In genomic region chr17:3983945-3984484, GRCh38 we compare ENCODE assay signal across 10 cellular contexts. TPM values are rescaled to one million over a fixed set of nuclear protein-coding genes. Genes with fewer than 3 reads are reported as not detected.
DNase-seq lines count a peak whose midpoint lies in the region; ATAC-seq and TF ChIP-seq lines count a peak whose summit lies in the region.
"Had no signal": no experiment of that assay in that cellular context is flagged by ENCODE, and none has a peak within 500 bp of the region (broad histone marks: within the 10 kb centered on the region; RNA-seq: fewer than 3 reads in every experiment).

No MANE protein-coding gene starts in this region.

- CTCF ChIA-PET in IMR-90 (lab: Yijun Ruan, JAX) = no interaction called here

- no peak overlapping the region for H2BK15ac ChIP-seq in IMR-90 (ENCODE audit: low read depth, low read length)

- dilution Hi-C loops in IMR-90 (cut with HindIII; ENCODE audit: low sequenced_read_pairs, unreplicated experiment) = no loop called here

- H3K14ac ChIP-seq in IMR-90 (replicated peaks; ENCODE audit: low read depth, low read length) = 0 out of 2 replicates have a peak overlapping the region, but pooled peaks have one; percentile 0

- H3K9me1 ChIP-seq in IMR-90 (ENCODE audit: insufficient read depth, low read length) = no peaks in the 10 kb centered on the region

- H2BK5ac ChIP-seq in IMR-90 (ENCODE audit: low read depth, low read length, poor library complexity, severe bottlenecking) = no peak overlapping the region

- H3K4ac ChIP-seq in IMR-90 (ENCODE audit: low read depth, low read length) = peak overlapping the region; percentile 34; the same call in 1 of the 2 replicates

- peak overlapping the region in 1 of 2 experiments; percentile 76; a peak in 1 of 4 replicates for H4K8ac ChIP-seq in IMR-90 (ENCODE audit: low read depth in 2 of 2, low read length in 2 of 2)

- no peak overlapping the region for H3K4me3 Mint-ChIP-seq in naive thymus-derived CD8-positive, alpha-beta T cell

- TF ChIP-seq CTCF in AG10803 (conservative IDR thresholded peaks at IDR 0.05; ENCODE audit: low read length) = no peak
- no peak for TF ChIP-seq CTCF in IMR-90 (conservative IDR thresholded peaks at IDR 0.05; ENCODE audit: low read depth, low read length)
- no peak for TF ChIP-seq CTCF in body of pancreas (IDR thresholded peaks at IDR 0.05)

- H3K27me3 ChIP-seq in IMR-90 (ENCODE audit: control insufficient read depth, insufficient read depth, low read length) = peaks cover 5% of the 10 kb centered on the region; the same call in 1 of the 2 replicates
- no peaks in the 10 kb centered on the region for H3K27me3 ChIP-seq in body of pancreas

- TF ChIP-seq POLR2A in IMR-90 (IDR thresholded peaks at IDR 0.05; ENCODE audit: low read depth, low read length) (no peak), body of pancreas (IDR thresholded peaks at IDR 0.05) (no peak)

- H2AK9ac ChIP-seq in IMR-90 (replicated peaks; ENCODE audit: low read depth, low read length, poor library complexity) = no peak overlapping the region

- H2BK120ac ChIP-seq in IMR-90 (ENCODE audit: low read depth, low read length) = peak overlapping the region; percentile 45; the same call in 1 of the 2 replicates

- H4K91ac ChIP-seq in IMR-90 (ENCODE audit: insufficient read depth, low read depth, low read length) = no peak overlapping the region

- peak; percentile 33 for DNase-seq in AG10803 (ENCODE audit: low read depth)
- DNase-seq in IMR-90 = peak; percentile 55
- DNase-seq in body of pancreas = no peak
- peak in 1 of 2 donors; percentile 32 for DNase-seq in left colon
- DNase-seq in naive thymus-derived CD8-positive, alpha-beta T cell = no peak
- no peak for DNase-seq in COLO829 (ENCODE audit: low spot score)
- DNase-seq in SIG-M5 treated with dmso at 0.1 percent for 504 hours (lab: John Stamatoyannopoulos, UW; ENCODE audit: unreplicated experiment) = no peak
- DNase-seq: NCI-H187 treated with DMSO at 0.1 percent for 48 hours, SHP77 treated with DMSO at 0.1 percent for 48 hours had no signal

- no peaks in the 10 kb centered on the region for H3K79me1 ChIP-seq in IMR-90 (ENCODE audit: low read depth in 1 of 2, low read length in 2 of 2)

- in situ Hi-C loops in IMR-90 (cut with MboI; ENCODE audit: low sequenced_read_pairs) = no loop called here

- BruUV-seq in IMR-90 (replicated peaks; lab: Mats Ljungman, UMichigan) = no TSS peak

- H3K27ac Mint-ChIP-seq in naive thymus-derived CD8-positive, alpha-beta T cell = no peak overlapping the region

- no CpG with 5 or more reads among the region's 11 CpGs for WGBS in IMR-90 (ENCODE audit: extremely low coverage in 2 of 2, insufficient read length in 1 of 2), 2 experiments
- 78 to 92% methylated on average over 9 to 11 of the region's 11 CpGs for WGBS in body of pancreas, 2 donors

- H3K4me3 ChIP-seq in AG10803 (ENCODE audit: low read length) (no peak overlapping the region), IMR-90 (ENCODE audit: insufficient read depth, low read depth, low read length) (no peak overlapping the region), body of pancreas (no peak overlapping the region)

- H3K4me1 ChIP-seq in IMR-90 (ENCODE audit: control insufficient read depth, insufficient read depth, low read length) (peaks cover 5% of the 10 kb centered on the region; the same call in 1 of the 2 replicates), body of pancreas (peaks cover 21% of the 10 kb centered on the region)

- no peak overlapping the region for H3K9ac ChIP-seq in IMR-90 (ENCODE audit: low read depth, low read length)

- no peak overlapping the region for H3K18ac ChIP-seq in IMR-90 (ENCODE audit: low read depth, low read length)

- no peak overlapping the region for H3K23ac ChIP-seq in IMR-90 (ENCODE audit: low read depth, low read length)

- H3K27ac ChIP-seq in IMR-90 (ENCODE audit: insufficient read depth, low read length) (no peak overlapping the region), body of pancreas (no peak overlapping the region)

- H3K9me3 ChIP-seq in IMR-90 (ENCODE audit: control insufficient read depth, insufficient read depth, low read length) (peaks cover 4% of the 10 kb centered on the region; the same call in 1 of the 2 replicates), body of pancreas (no peaks in the 10 kb centered on the region)

- no peak overlapping the region for H2AK5ac ChIP-seq in IMR-90 (ENCODE audit: low read depth, low read length)

- POLR2A ChIA-PET in IMR-90 (lab: Charles Lee; ENCODE audit: unreplicated experiment) = interaction anchor here (0.6 kb wide), 1 partner anchor 246 kb away, joined by 15 read pairs; no protein-coding TSS in a partner anchor
- POLR2A ChIA-PET in naive thymus-derived CD8-positive, alpha-beta T cell (lab: Charles Lee) = no interaction called here

- no peaks in the 10 kb centered on the region for H3K36me3 Mint-ChIP-seq in naive thymus-derived CD8-positive, alpha-beta T cell

- no peak overlapping the region for H3K56ac ChIP-seq in IMR-90 (ENCODE audit: extremely low read depth, insufficient read depth, low read length)

- peak overlapping the region; percentile 83 for H2AFZ ChIP-seq in IMR-90 (replicated peaks; ENCODE audit: low read length, poor library complexity)

- intact Hi-C loops in IMR-90 (cut with micrococcal nuclease) = no loop called here
- intact Hi-C loops in body of pancreas (cut with DNase I) = no loop called here
- intact Hi-C loops in left colon (cut with DNase I, micrococcal nuclease) = no loop called here

- H3K4me1 Mint-ChIP-seq in naive thymus-derived CD8-positive, alpha-beta T cell = peaks cover 2 to 10% (median 8%) of the 10 kb centered on the region in 4 donors

- ATAC-seq in IMR-90 (ENCODE audit: low read depth) (peak; percentile 54), body of pancreas (peak; percentile 20), left colon (peak; percentile 38), GM19035 (IDR thresholded peaks at IDR 0.05; ENCODE audit: unreplicated experiment) (no peak)
- ATAC-seq in naive thymus-derived CD8-positive, alpha-beta T cell = no peak

- no peaks in the 10 kb centered on the region for H3K9me3 Mint-ChIP-seq in naive thymus-derived CD8-positive, alpha-beta T cell

- no peak overlapping the region for H3K4me2 ChIP-seq in IMR-90 (ENCODE audit: low read depth, low read length)

- H2BK20ac ChIP-seq in IMR-90 (ENCODE audit: low read depth, low read length) = no peak overlapping the region

- peaks cover 0 to 2% (median 0%) of the 10 kb centered on the region in 5 donors for H3K27me3 Mint-ChIP-seq in naive thymus-derived CD8-positive, alpha-beta T cell

- no peak for TF ChIP-seq RAD21 in IMR-90 (IDR thresholded peaks at IDR 0.05; ENCODE audit: low read length)

- H4K5ac ChIP-seq in IMR-90 (ENCODE audit: low read depth, low read length) = no peak overlapping the region

- no peaks in the 10 kb centered on the region for H3K36me3 ChIP-seq in IMR-90 (ENCODE audit: control insufficient read depth, insufficient read depth, low read length)
- no peaks in the 10 kb centered on the region for H3K36me3 ChIP-seq in body of pancreas (replicated peaks in 1 of 2; ENCODE audit: insufficient read depth in 1 of 2, low read depth in 2 of 2)

- no peaks in the 10 kb centered on the region for H4K20me1 ChIP-seq in IMR-90 (ENCODE audit: insufficient read depth, low read length)

TF ChIP-seq in IMR-90, 13 proteins besides CTCF, POLR2A, EP300 and RAD21:
- no peak for TF ChIP-seq BHLHE40 (IDR thresholded peaks at IDR 0.05; ENCODE audit: low read depth, low read length)
- no peak for TF ChIP-seq FOS (IDR thresholded peaks at IDR 0.05; ENCODE audit: low read depth, low read length)
- no peak for TF ChIP-seq MAFK (IDR thresholded peaks at IDR 0.05; ENCODE audit: low read depth, low read length)
- no peak for TF ChIP-seq MAZ (IDR thresholded peaks at IDR 0.05; ENCODE audit: borderline replicate concordance, low read depth, low read length)
- TF ChIP-seq MXI1 (IDR thresholded peaks at IDR 0.05; ENCODE audit: borderline replicate concordance, low read depth, low read length) = no peak
- TF ChIP-seq RFX5 (IDR thresholded peaks at IDR 0.05; ENCODE audit: low read depth, low read length) = no peak

RNA-seq across cellular contexts. Expression of gene ATP2A3, which starts 19.8 kb away (rescaled TPM):
- total RNA-seq in IMR-90 (2012; rRNA removed) (0.18 and 0.28 TPM in 2 replicates), body of pancreas (10 to 100 TPM; 43.8 to 49.5 TPM), left colon (100 to 1,000 TPM; 276 to 300 TPM)
- 0.63 and 0.76 TPM in 2 replicates for polyA plus RNA-seq in IMR-90 (2012; rRNA removed)
- polyA plus RNA-seq in IMR-90 (2012; cell fraction: cytosol; rRNA removed) = 0.56 and 1.3 TPM in 2 replicates
- polyA plus RNA-seq in IMR-90 (2012; cell fraction: nucleus; rRNA removed; ENCODE audit: low replicate concordance) = 2.3 and 3.6 TPM in 2 replicates
- 100 to 1,000 TPM; 140 to 144 TPM for total RNA-seq in naive thymus-derived CD8-positive, alpha-beta T cell
- 10 to 100 TPM; 37.4 to 71.3 (median 47.7) TPM for polyA plus RNA-seq in naive thymus-derived CD8-positive, alpha-beta T cell

Comparison
In these comparisons a context has a peak if more than half of its experiments do, and no peak if none do; other contexts are left out.
1. DNase-seq: peak in AG10803 (single experiment) and IMR-90 (single experiment); none in body of pancreas (0 of 4), naive thymus-derived CD8-positive, alpha-beta T cell (0 of 10), COLO829 (single experiment) and SIG-M5 treated with dmso at 0.1 percent for 504 hours (single experiment).
2. ATAC-seq: peak in IMR-90 (single experiment), body of pancreas (single experiment) and left colon (single experiment); none in naive thymus-derived CD8-positive, alpha-beta T cell (0 of 2) and GM19035 (single experiment).
3. RNA of gene ATP2A3, which starts 19.8 kb away (total RNA-seq): 276 to 300 TPM in left colon, 140 to 144 TPM in naive thymus-derived CD8-positive, alpha-beta T cell and 43.8 to 49.5 TPM in body of pancreas; 0.18 to 0.28 TPM in IMR-90; every median in the first group is over 10 times any median in the second.